17 cellular contexts compared by ENCODE assay signal in genomic region chr9:37988041-37988440, GRCh38.
DNase-seq lines count a peak whose midpoint lies in the region; ATAC-seq and TF ChIP-seq lines count a peak whose summit lies in the region.
"Had no signal": no experiment of that assay in that cellular context is flagged by ENCODE, and none has a peak within 500 bp of the region (broad histone marks: within the 10 kb centered on the region; RNA-seq: fewer than 3 reads in every experiment).

No MANE protein-coding gene starts in this region.

- DNase-seq in NCI-H1694 (lab: John Stamatoyannopoulos, UW) = peak; percentile 91
- peak; percentile 61 to 90 (median 83) for DNase-seq in adrenal gland
- no peak for DNase-seq in activated CD8-positive, alpha-beta memory T cell treated with anti-CD3 and anti-CD28 coated beads, Interleukin-2, amount 50 U/mL, for 48 hours
- DNase-seq: activated CD4-positive, alpha-beta T cell treated with anti-CD3 and anti-CD28 coated beads for 1 hour; activated CD8-positive, alpha-beta memory T cell treated with anti-CD3 and anti-CD28 coated beads, Interleukin-2, amount 10 ng/mL, durations not matched to agents 7 days and 5 days; activated effector memory CD4-positive, alpha-beta T cell treated with anti-CD3 and anti-CD28 coated beads, Interleukin-2, amount 50 U/mL, for 16 hours; GOT3; left lung; mucosa of descending colon; stimulated activated CD4-positive, alpha-beta T cell treated with anti-CD3 and anti-CD28 coated beads, Interleukin-1b, Interleukin-23, amount 100 ng/mL, for 48 hours had no signal

- H3K4me3 ChIP-seq in BLaER1 = no peak overlapping the region
- no peak overlapping the region for H3K4me3 ChIP-seq in adrenal gland
- H3K4me3 ChIP-seq: left lung, mucosa of descending colon had no signal

- no peak for ATAC-seq in HG02798 (IDR thresholded peaks at IDR 0.05; ENCODE audit: poor library complexity, unreplicated experiment)
- no peak for ATAC-seq in GM18870 (IDR thresholded peaks at IDR 0.05; ENCODE audit: unreplicated experiment)
- no peak for ATAC-seq in GM21367 (IDR thresholded peaks at IDR 0.05; ENCODE audit: unreplicated experiment)
- ATAC-seq: activated CD8-positive, alpha-beta memory T cell treated with anti-CD3 and anti-CD28 coated beads, Interleukin-2, amount 10 ng/mL, durations not matched to agents 7 days and 5 days; left lung; mucosa of descending colon; sciatic nerve had no signal

- H3K4me1 ChIP-seq in BLaER1 = peaks cover 54% of the 10 kb centered on the region
- peaks cover 6 to 27% of the 10 kb centered on the region in 2 donors for H3K4me1 ChIP-seq in adrenal gland (replicated peaks in 1 of 2)

- no peak overlapping the region for H3K27ac ChIP-seq in BLaER1
- H3K27ac ChIP-seq in adrenal gland = peak overlapping the region in 3 of 5 donors; percentile 1 to 85 (median 66)
- peak overlapping the region; percentile 82 for H3K27ac ChIP-seq in layer of hippocampus (ENCODE audit: low read depth, low read length)
- H3K27ac ChIP-seq: HL-60, left lung had no signal

- no peaks in the 10 kb centered on the region for H4K20me1 ChIP-seq in BLaER1

- no peak for TF ChIP-seq CTCF in adrenal gland (IDR thresholded peaks at IDR 0.05)

- H3K27me3 ChIP-seq in BLaER1 (no peaks in the 10 kb centered on the region), adrenal gland (no peaks in the 10 kb centered on the region), layer of hippocampus (ENCODE audit: control insufficient read depth, insufficient read depth, low read length) (no peaks in the 10 kb centered on the region)
- H3K27me3 ChIP-seq: left lung had no signal

- peak in 1 of 2 donors; percentile 13 for TF ChIP-seq POLR2A in adrenal gland (IDR thresholded peaks at IDR 0.05)

- H3K4me2 ChIP-seq in BLaER1 = peak overlapping the region; percentile 30

- WGBS in adrenal gland, 4 donors = 35 to 79% (median 54%) methylated on average over 3 to 5 of the region's 5 CpGs

- H3K9me3 ChIP-seq in BLaER1 (no peaks in the 10 kb centered on the region), adrenal gland (replicated peaks in 1 of 3) (no peaks in the 10 kb centered on the region)
- H3K9me3 ChIP-seq: left lung, mucosa of descending colon had no signal

- intact Hi-C loops in adrenal gland (cut with DNase I) = loop anchor here in 1 of 2 donors (5.0 kb wide), 1 partner anchor 61 kb away; no protein-coding TSS in a partner anchor

- no peaks in the 10 kb centered on the region for H3K36me3 ChIP-seq in BLaER1
- H3K36me3 ChIP-seq in adrenal gland (replicated peaks in 1 of 2) = no peaks in the 10 kb centered on the region
- H3K36me3 ChIP-seq: left lung had no signal

- no peak overlapping the region for H3K9ac ChIP-seq in BLaER1
